26 cellular contexts compared by ENCODE assay signal in the genomic region with DNA sequence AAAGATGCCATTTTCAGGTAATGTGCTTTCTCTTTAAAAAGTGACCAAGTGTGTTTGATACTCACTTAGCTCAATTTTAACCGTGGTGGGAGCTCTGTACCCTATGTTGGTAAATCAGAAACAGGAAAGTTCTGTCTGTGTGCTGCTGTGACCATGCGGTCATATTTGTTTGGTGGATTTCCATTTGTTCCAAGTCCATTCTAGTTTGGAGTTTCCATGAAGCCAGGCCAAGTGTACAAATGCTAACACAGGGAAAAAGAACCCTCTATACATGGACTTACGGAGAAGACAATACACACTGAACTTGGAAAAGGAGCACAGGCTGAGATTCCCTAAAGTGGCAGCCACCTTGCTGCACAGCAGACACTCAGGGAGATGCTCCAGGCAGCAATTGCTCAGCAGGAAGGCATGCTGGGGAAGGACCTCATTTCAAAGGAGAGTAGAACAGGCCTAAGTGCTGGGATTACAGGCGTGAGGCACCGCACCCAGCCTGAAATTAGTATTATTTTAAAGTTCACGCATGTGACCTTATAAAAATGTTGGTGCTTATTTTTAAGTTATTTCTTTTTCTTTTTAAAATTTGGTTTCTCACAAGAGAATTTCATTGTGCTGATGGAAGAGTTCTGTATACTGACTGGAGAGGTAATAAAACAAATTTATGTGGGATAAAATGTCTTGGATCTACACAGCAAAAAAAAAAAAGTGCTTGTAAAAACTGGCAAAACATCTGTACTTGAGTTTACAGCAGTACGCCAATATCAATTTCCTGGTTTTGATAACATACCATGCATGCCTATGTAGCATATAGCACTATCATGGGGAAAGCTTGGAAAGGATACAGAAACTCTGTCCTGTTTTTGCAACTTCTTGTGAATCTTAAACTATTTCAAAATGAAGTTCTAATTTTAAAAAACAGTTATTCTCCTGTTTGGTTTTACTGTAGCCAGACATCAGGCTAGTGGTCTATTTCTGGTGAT.
A peak's percentile ranks its signal among the peaks of the same experiment; 100 is the strongest.
DNase-seq lines count a peak whose midpoint lies in the region; ATAC-seq and TF ChIP-seq lines count a peak whose summit lies in the region.
"Had no signal": no experiment of that assay in that cellular context is flagged by ENCODE, and none has a peak within 500 bp of the region (broad histone marks: within the 10 kb centered on the region; RNA-seq: fewer than 3 reads in every experiment).

No MANE protein-coding gene starts in this region.

- CTCF ChIA-PET in SK-N-SH (lab: Yijun Ruan, JAX) = no interaction called here

- H3K4me2 ChIP-seq in SK-N-SH (no peak overlapping the region), mesendoderm (ENCODE audit: low read length) (no peak overlapping the region)

- H2BK5ac ChIP-seq in mesendoderm (ENCODE audit: low read length) = no peak overlapping the region

- H3K27ac ChIP-seq in SK-N-SH (ENCODE audit: low read depth in 2 of 2, low read length in 1 of 2) (no peak overlapping the region), mesendoderm (ENCODE audit: low read depth, low read length) (no peak overlapping the region), aorta (ENCODE audit: low read depth in 1 of 2, low read length in 2 of 2) (peak overlapping the region; percentile 22)
- H3K27ac ChIP-seq: neutrophil, psoas muscle, SJSA1, skin epidermis, thyroid gland had no signal

- TF ChIP-seq RAD21 in SK-N-SH (IDR thresholded peaks at IDR 0.05; ENCODE audit: low read length) = no peak

- H3K9me3 ChIP-seq in SK-N-SH (no peaks in the 10 kb centered on the region; the same call in 1 of the 2 replicates), aorta (ENCODE audit: control insufficient read depth, low read length) (no peaks in the 10 kb centered on the region)
- H3K9me3 ChIP-seq: neutrophil, psoas muscle, SJSA1, thyroid gland had no signal

- intact Hi-C loops in aorta (cut with DNase I) = no loop called here

- H3K4ac ChIP-seq in mesendoderm (ENCODE audit: low read depth, low read length) = no peak overlapping the region

- H3K4me1 ChIP-seq in SK-N-SH (ENCODE audit: control insufficient read depth in 1 of 2, insufficient read depth in 2 of 2, low read depth in 1 of 2, low read length in 1 of 2) (peaks cover 0 to 4% of the 10 kb centered on the region in 2 experiments; a peak in 3 of 4 replicates), mesendoderm (ENCODE audit: control insufficient read depth, low read depth, low read length) (peaks cover 4% of the 10 kb centered on the region), aorta (ENCODE audit: control insufficient read depth in 1 of 2, insufficient read depth in 2 of 2, low read length in 2 of 2) (peaks cover 1 to 4% of the 10 kb centered on the region in 2 donors)
- H3K4me1 ChIP-seq: SJSA1, thyroid gland had no signal

- TF ChIP-seq CTCF in SK-N-SH (IDR thresholded peaks at IDR 0.05) = no peak
- TF ChIP-seq CTCF in epithelial cell of esophagus (IDR thresholded peaks at IDR 0.05; ENCODE audit: insufficient read depth, low read depth, low read length, missing control alignments) = no peak

- H3K23ac ChIP-seq in mesendoderm (ENCODE audit: low read length) = no peak overlapping the region

- H3K79me2 ChIP-seq in SK-N-SH (ENCODE audit: insufficient read depth) (no peaks in the 10 kb centered on the region), mesendoderm (ENCODE audit: control insufficient read depth, insufficient read depth, low read length) (no peaks in the 10 kb centered on the region)

- H2AK5ac ChIP-seq in mesendoderm (ENCODE audit: low read length) = no peak overlapping the region

- H4K20me1 ChIP-seq in SK-N-SH (ENCODE audit: insufficient read depth) = no peaks in the 10 kb centered on the region

- H3K9ac ChIP-seq in SK-N-SH (no peak overlapping the region), mesendoderm (ENCODE audit: low read length) (no peak overlapping the region)

- 77% methylated on average over 7 of the region's 7 CpGs for WGBS in SK-N-SH (ENCODE audit: low lambda C conversion rate)
- WGBS in mesendoderm (ENCODE audit: extremely low coverage, insufficient coverage, low lambda C conversion rate) = no CpG with 5 or more reads among the region's 7 CpGs
- 26 to 34% methylated on average over 7 of the region's 7 CpGs for WGBS in aorta, 2 donors

- H3K27me3 ChIP-seq in SK-N-SH (ENCODE audit: insufficient read depth) (no peaks in the 10 kb centered on the region), mesendoderm (ENCODE audit: insufficient read depth, low read length, poor library complexity) (no peaks in the 10 kb centered on the region), aorta (ENCODE audit: control insufficient read depth in 1 of 2, insufficient read depth in 2 of 2, low read length in 1 of 2) (no peaks in the 10 kb centered on the region)
- H3K27me3 ChIP-seq: SJSA1, thyroid gland had no signal

- no peak for TF ChIP-seq EP300 in SK-N-SH (IDR thresholded peaks at IDR 0.05; ENCODE audit: borderline replicate concordance in 1 of 2, low read depth in 1 of 2, low read length in 1 of 2)

- no peak overlapping the region for H2AFZ ChIP-seq in SK-N-SH (ENCODE audit: low read depth)

- H3K36me3 ChIP-seq in SK-N-SH (replicated peaks in 1 of 2; ENCODE audit: control insufficient read depth in 1 of 2, insufficient read depth in 2 of 2, low read length in 1 of 2) (peaks cover 0 to 9% of the 10 kb centered on the region in 2 experiments), mesendoderm (ENCODE audit: control insufficient read depth, insufficient read depth, low read length) (no peaks in the 10 kb centered on the region), aorta (ENCODE audit: control insufficient read depth in 1 of 2, insufficient read depth in 2 of 2, low read length in 1 of 2) (peaks cover 0 to 1% of the 10 kb centered on the region in 2 donors)
- H3K36me3 ChIP-seq: neutrophil, SJSA1, thyroid gland had no signal

- H3K18ac ChIP-seq in mesendoderm (ENCODE audit: low read length) = no peak overlapping the region

- no peak overlapping the region for H4K5ac ChIP-seq in mesendoderm (ENCODE audit: low read length)

- H3K56ac ChIP-seq in mesendoderm (ENCODE audit: low read length) = no peak overlapping the region

- no peaks in the 10 kb centered on the region for H3K79me1 ChIP-seq in mesendoderm (ENCODE audit: low read length)

- H4K8ac ChIP-seq in mesendoderm (ENCODE audit: low read depth, low read length) = no peak overlapping the region

- no peak overlapping the region for H3K4me3 ChIP-seq in SK-N-SH (ENCODE audit: low read depth in 2 of 2, low read length in 1 of 2)
- no peak overlapping the region for H3K4me3 ChIP-seq in epithelial cell of esophagus (ENCODE audit: low read length)
- H3K4me3 ChIP-seq in mesendoderm (ENCODE audit: low read length) = no peak overlapping the region
- H3K4me3 ChIP-seq in aorta (ENCODE audit: low read length in 2 of 2) = no peak overlapping the region
- H3K4me3 ChIP-seq: psoas muscle, SJSA1, skin epidermis, thyroid gland had no signal

- H3F3A ChIP-seq in SK-N-SH (replicated peaks; ENCODE audit: insufficient read depth) = peaks cover 5% of the 10 kb centered on the region

- no peak overlapping the region for H2BK120ac ChIP-seq in mesendoderm (ENCODE audit: low read depth, low read length)

- H2BK15ac ChIP-seq in mesendoderm (replicated peaks; ENCODE audit: low read depth) = no peak overlapping the region

- no peak for DNase-seq in SK-N-SH
- DNase-seq in epithelial cell of esophagus (ENCODE audit: low read depth) = peak; percentile 24
- peak; percentile 48 for DNase-seq in mesendoderm
- DNase-seq in aorta = no peak
- DNase-seq in NK-92 treated with Interleukin-12 subunit alpha and Interleukin-12 subunit beta, amount 100 ng/mL, for 24 hours (lab: John Stamatoyannopoulos, UW) = no peak
- DNase-seq in amygdala (lab: John Stamatoyannopoulos, UW) = no peak
- DNase-seq: activated CD4-positive, alpha-beta T cell treated with anti-CD3 and anti-CD28 coated beads for 48 hours; CD8-positive, alpha-beta memory T cell; DMS53; effector memory CD8-positive, alpha-beta T cell; head of caudate nucleus; KG1; left ventricle myocardium superior; NCI-H187; NCI-H446; psoas muscle; stimulated activated CD4-positive, alpha-beta T cell treated with anti-CD3 and anti-CD28 coated beads, Interleukin-4, amount 100 ng/mL, for 1 hour; stimulated activated naive CD4-positive, alpha-beta T cell; thyroid gland had no signal

- ATAC-seq in SK-N-SH treated with all-trans-retinoic acid at 6 μM for 48 hours (peak; percentile 33), aorta (ENCODE audit: low FRiP score) (peak; percentile 41), GM18511 (IDR thresholded peaks at IDR 0.05; ENCODE audit: unreplicated experiment) (no peak)
- ATAC-seq: activated T-helper 17 cell treated with anti-CD3 and anti-CD28 coated beads, Interleukin-2, amount 50 U/mL, for 72 hours; effector memory CD8-positive, alpha-beta T cell; HCT116; left ventricle myocardium superior had no signal

- POLR2A ChIA-PET in SK-N-SH (lab: Yijun Ruan, JAX) = no interaction called here

- H3K9me2 ChIP-seq in SK-N-SH = no peaks in the 10 kb centered on the region

TF ChIP-seq in SK-N-SH treated with all-trans-retinoic acid at 6 μM for 48 hours, 23 proteins besides CTCF, POLR2A, EP300 and RAD21 (continues in another document):
- no peak for TF ChIP-seq OSR1 (CRISPR knock-in tag; IDR thresholded peaks at IDR 0.05)
- no peak for TF ChIP-seq CREB5 (CRISPR knock-in tag; IDR thresholded peaks at IDR 0.05; ENCODE audit: low read depth)
- no peak for TF ChIP-seq ZNF8 (CRISPR knock-in tag; IDR thresholded peaks at IDR 0.05)

TF ChIP-seq in SK-N-SH, 30 proteins besides CTCF, POLR2A, EP300 and RAD21 (continues in another document):
- TF ChIP-seq TEAD4 (IDR thresholded peaks at IDR 0.05; ENCODE audit: borderline replicate concordance, insufficient read depth) (no peak), MAX (IDR thresholded peaks at IDR 0.05; ENCODE audit: low read depth) (no peak; the same call in 1 of the 2 replicates), GATA2 (CRISPR knock-in tag; IDR thresholded peaks at IDR 0.05) (no peak), SIN3A (IDR thresholded peaks at IDR 0.05; ENCODE audit: borderline replicate concordance, low read depth, low read length) (no peak), NRF1 (IDR thresholded peaks at IDR 0.05; ENCODE audit: low read depth, low read length) (no peak), RXRA (IDR thresholded peaks at IDR 0.05; ENCODE audit: borderline replicate concordance, low read depth) (no peak), RFX5 (IDR thresholded peaks at IDR 0.05; ENCODE audit: low read length) (no peak), USF1 (IDR thresholded peaks at IDR 0.05; ENCODE audit: borderline replicate concordance, low read depth) (no peak)

Comparison
In these comparisons a context has a peak if more than half of its experiments do, and no peak if none do; other contexts are left out.
1. DNase-seq: peak in epithelial cell of esophagus (single experiment) and mesendoderm (single experiment); none in SK-N-SH (single experiment), aorta (0 of 2), NK-92 treated with Interleukin-12 subunit alpha and Interleukin-12 subunit beta, amount 100 ng/mL, for 24 hours (single experiment) and amygdala (0 of 56).
2. H3K27ac ChIP-seq: peak in aorta (2 of 2); none in SK-N-SH (0 of 2) and mesendoderm (single experiment).